In genomic region chr17:49646391-49647255, GRCh38 we compare ENCODE assay signal across 8 cellular contexts. TPM values are rescaled to one million over a fixed set of nuclear protein-coding genes. Genes with fewer than 3 reads are reported as not detected.
DNase-seq lines count a peak whose midpoint lies in the region; ATAC-seq, FAIRE-seq and TF ChIP-seq lines count a peak whose summit lies in the region.

No MANE protein-coding gene starts in this region.

- H3K14ac ChIP-seq in H1 (ENCODE audit: insufficient read length): no peak overlapping the region
- H3K14ac ChIP-seq in trophoblast cell (ENCODE audit: low read length): no peak overlapping the region

- H4K20me1 ChIP-seq in H1 (replicated peaks in 1 of 2; ENCODE audit: control insufficient read depth in 1 of 2, insufficient read depth in 2 of 2, low read length in 2 of 2): no peaks in the 10 kb centered on the region

- no peak overlapping the region for H3K9ac ChIP-seq in H1 (replicated peaks in 1 of 4; ENCODE audit: extremely low read depth in 1 of 4, low read depth in 3 of 4, low read length in 3 of 4)
- no peak overlapping the region for H3K9ac ChIP-seq in trophoblast cell (ENCODE audit: low read length)

- no peak overlapping the region for H2BK20ac ChIP-seq in H1 (ENCODE audit: low read length)

- peak overlapping the region in 4 of 8 donors; percentile 20 to 50 (median 33) for H3K4me3 Mint-ChIP-seq in CD4-positive, alpha-beta memory T cell

- H3K27ac ChIP-seq in A549: peak overlapping the region; percentile 32 to 53; a peak in 4 of 6 replicates
- H3K27ac ChIP-seq in SJSA1: peak overlapping the region; percentile 81
- no peak overlapping the region for H3K27ac ChIP-seq in H1 (ENCODE audit: low read depth, low read length)
- H3K27ac ChIP-seq in trophoblast cell (ENCODE audit: low read depth, low read length): peak overlapping the region; percentile 73
- no peak overlapping the region for H3K27ac ChIP-seq in CD4-positive, alpha-beta memory T cell (ENCODE audit: low read depth, low read length)

- peaks cover 24% of the 10 kb centered on the region for H3K4me1 ChIP-seq in A549
- peaks cover 49% of the 10 kb centered on the region for H3K4me1 ChIP-seq in SJSA1 (replicated peaks)
- peaks cover 0 to 2% (median under 1%) of the 10 kb centered on the region in 4 experiments; a peak in 4 of 7 replicates for H3K4me1 ChIP-seq in H1 (replicated peaks in 1 of 4; ENCODE audit: control insufficient read depth in 3 of 4, insufficient read depth in 4 of 4, low read length in 3 of 4)
- H3K4me1 ChIP-seq in trophoblast cell (ENCODE audit: control insufficient read depth in 1 of 2, insufficient read depth in 2 of 2, low read length in 2 of 2): peaks cover 7 to 9% of the 10 kb centered on the region in 2 experiments
- peaks cover 31% of the 10 kb centered on the region for H3K4me1 ChIP-seq in CD4-positive, alpha-beta memory T cell (ENCODE audit: insufficient read depth, low read length)

- TF ChIP-seq EP300 in A549 (IDR thresholded peaks at IDR 0.05): no peak
- no peak for TF ChIP-seq EP300 in H1 (IDR thresholded peaks at IDR 0.05; ENCODE audit: borderline replicate concordance in 1 of 2, low read depth in 2 of 2, low read length in 2 of 2)

- no peak overlapping the region for H4K5ac ChIP-seq in H1 (ENCODE audit: insufficient read length, low read depth, low read length)

- H3K4me3 ChIP-seq in A549 (no peak overlapping the region), SJSA1 (peak overlapping the region; percentile 23), H1 (ENCODE audit: extremely low read depth in 1 of 4, insufficient read depth in 2 of 4, low read depth in 3 of 4, low read length in 4 of 4) (no peak overlapping the region), trophoblast cell (ENCODE audit: low read depth, low read length) (no peak overlapping the region)
- H3K4me3 ChIP-seq in CD4-positive, alpha-beta memory T cell (ENCODE audit: low read length in 2 of 2): no peak overlapping the region

- no peak for TF ChIP-seq RAD21 in A549 (conservative IDR thresholded peaks at IDR 0.05 in 1 of 2, IDR thresholded peaks at IDR 0.05 in 1 of 2)
- TF ChIP-seq RAD21 in H1 (IDR thresholded peaks at IDR 0.05 in 1 of 2, conservative IDR thresholded peaks at IDR 0.05 in 1 of 2; ENCODE audit: low read depth in 2 of 2, low read length in 2 of 2): no peak

- no peak overlapping the region for H3K18ac ChIP-seq in H1 (ENCODE audit: extremely low read depth, low read length)
- no peak overlapping the region for H3K18ac ChIP-seq in trophoblast cell (ENCODE audit: low read length)

- H4K91ac ChIP-seq in H1 (replicated peaks; ENCODE audit: insufficient read length, low read length) (no peak overlapping the region), trophoblast cell (ENCODE audit: low read depth, low read length) (no peak overlapping the region)

- no peaks in the 10 kb centered on the region for H3K23me2 ChIP-seq in H1 (ENCODE audit: low read depth, low read length)

- FAIRE-seq in A549 (lab: Jason Lieb, UNC): no peak
- no peak for FAIRE-seq in H1 (lab: Jason Lieb, UNC)

- H2BK120ac ChIP-seq in H1 (replicated peaks; ENCODE audit: low read depth, low read length) (no peak overlapping the region), trophoblast cell (ENCODE audit: insufficient read depth, low read length, poor library complexity) (peak overlapping the region; percentile 7)

- peaks cover 0 to 8% of the 10 kb centered on the region in 2 donors for H3K36me3 Mint-ChIP-seq in CD4-positive, alpha-beta memory T cell

- ATAC-seq in A549: peak; percentile 80 to 92
- ATAC-seq in GM21723 (IDR thresholded peaks at IDR 0.05; ENCODE audit: unreplicated experiment): peak; percentile 79
- no peak for ATAC-seq in GM21737 (IDR thresholded peaks at IDR 0.05; ENCODE audit: unreplicated experiment)

- TF ChIP-seq CTCF in A549 (IDR thresholded peaks at IDR 0.05) (no peak), H1 (IDR thresholded peaks at IDR 0.05; ENCODE audit: control extremely low read depth in 1 of 3, insufficient read depth in 1 of 3, low read depth in 1 of 3, low read length in 3 of 3) (no peak)

- H3K9me3 Mint-ChIP-seq in CD4-positive, alpha-beta memory T cell: peaks cover 0 to 1% (median 0%) of the 10 kb centered on the region in 8 donors

- 72% methylated on average over 10 of the region's 10 CpGs for WGBS in A549 (ENCODE audit: missing lambda C conversion rate)
- 95% methylated on average over 9 of the region's 10 CpGs; no CpG with 5 or more reads in 1 of the 2 experiments for WGBS in H1 (ENCODE audit: extremely low coverage in 1 of 2, insufficient coverage in 1 of 2, insufficient read length in 1 of 2, insufficient replicate concordance in 2 of 2, low coverage in 1 of 2, low lambda C conversion rate in 2 of 2, missing lambda C conversion rate in 1 of 2), 2 experiments
- no CpG with 5 or more reads among the region's 10 CpGs for WGBS in trophoblast cell (ENCODE audit: extremely low coverage, insufficient coverage, insufficient read length)

- intact Hi-C loops in posterior cingulate gyrus (cut with DNase I): no loop called here
- intact Hi-C loops in CD4-positive, alpha-beta memory T cell (cut with micrococcal nuclease): loop anchor here (10.0 kb wide), 1 partner anchor 52 kb away; no protein-coding TSS in a partner anchor

- peak overlapping the region; percentile 54 for H3K4me2 ChIP-seq in A549
- H3K4me2 ChIP-seq in H1 (ENCODE audit: insufficient read depth in 1 of 2, low read depth in 2 of 2, low read length in 2 of 2): no peak overlapping the region
- H3K4me2 ChIP-seq in trophoblast cell (ENCODE audit: low read length): no peak overlapping the region

- no peak for TF ChIP-seq POLR2A in A549 (IDR thresholded peaks at IDR 0.05; ENCODE audit: low read length)
- no peak for TF ChIP-seq POLR2A in H1 (IDR thresholded peaks at IDR 0.05; ENCODE audit: control extremely low read depth in 1 of 2, low read depth in 2 of 2, low read length in 2 of 2)

- H3K79me2 ChIP-seq in H1 (ENCODE audit: control insufficient read depth in 1 of 2, insufficient read depth in 2 of 2, low read length in 2 of 2) (peaks cover 0 to 34% of the 10 kb centered on the region in 2 experiments; a peak in 2 of 4 replicates), trophoblast cell (ENCODE audit: control insufficient read depth, insufficient read depth, low read length, poor library complexity) (no peaks in the 10 kb centered on the region)

- H3K27me3 Mint-ChIP-seq in CD4-positive, alpha-beta memory T cell: no peaks in the 10 kb centered on the region

- peaks cover 5% of the 10 kb centered on the region for H3K79me1 ChIP-seq in H1 (ENCODE audit: low read depth, low read length)
- H3K79me1 ChIP-seq in trophoblast cell (ENCODE audit: low read length): no peaks in the 10 kb centered on the region

- POLR2A ChIA-PET in A549 (lab: Yijun Ruan, JAX) (interaction anchor here (0.6 kb wide), 2 partner anchors 31 to 71 kb away, joined by 3 to 4 read pairs; no protein-coding TSS in a partner anchor), H1 (lab: Charles Lee; ENCODE audit: partially characterized antibody) (interaction anchor here (0.6 to 1.3 kb wide), 2 partner anchors 15 to 563 kb away, joined by 3 read pairs; no protein-coding TSS in a partner anchor)
- POLR2A ChIA-PET in CD4-positive, alpha-beta memory T cell (lab: Charles Lee; ENCODE audit: partially characterized antibody): no interaction called here

- DNase-seq in A549 (ENCODE audit: low read depth in 1 of 2, low spot score in 1 of 2) (peak in 1 of 2 experiments; percentile 27), SJSA1 (ENCODE audit: low read depth in 1 of 2, low spot score in 2 of 2) (peak; percentile 92 to 97), H1 (ENCODE audit: low read depth in 1 of 2, low spot score in 2 of 2) (no peak), trophoblast cell (peak; percentile 75 to 84), posterior cingulate gyrus (no peak)
- DNase-seq in CD4-positive, alpha-beta memory T cell: no peak

- no peak overlapping the region for H3K56ac ChIP-seq in H1 (replicated peaks; ENCODE audit: insufficient read length, low read depth, low read length)

- H3K27me3 ChIP-seq in SJSA1 (replicated peaks): no peaks in the 10 kb centered on the region
- no peaks in the 10 kb centered on the region for H3K27me3 ChIP-seq in H1 (replicated peaks in 1 of 4; ENCODE audit: control insufficient read depth in 3 of 4, extremely low read depth in 1 of 4, insufficient read depth in 3 of 4, low read length in 3 of 4)
- no peaks in the 10 kb centered on the region for H3K27me3 ChIP-seq in trophoblast cell (ENCODE audit: insufficient read depth, low read length)
- no peaks in the 10 kb centered on the region for H3K27me3 ChIP-seq in CD4-positive, alpha-beta memory T cell (ENCODE audit: insufficient read depth, low read length)

- H3K9me3 ChIP-seq in A549 (no peaks in the 10 kb centered on the region), SJSA1 (replicated peaks) (no peaks in the 10 kb centered on the region), H1 (ENCODE audit: insufficient read depth in 2 of 2, low read depth in 1 of 2, low read length in 1 of 2) (no peaks in the 10 kb centered on the region), trophoblast cell (ENCODE audit: insufficient read depth, low read depth, low read length) (no peaks in the 10 kb centered on the region)
- no peaks in the 10 kb centered on the region for H3K9me3 ChIP-seq in CD4-positive, alpha-beta memory T cell (ENCODE audit: control insufficient read depth in 1 of 2, low read length in 2 of 2)

- no peak overlapping the region for H3K4ac ChIP-seq in H1 (replicated peaks; ENCODE audit: insufficient read length, low read depth, low read length)
- no peak overlapping the region for H3K4ac ChIP-seq in trophoblast cell (ENCODE audit: low read depth, low read length)

- no peak overlapping the region for H4K8ac ChIP-seq in H1 (ENCODE audit: extremely low read depth, insufficient read depth, low read length)
- no peak overlapping the region for H4K8ac ChIP-seq in trophoblast cell (ENCODE audit: low read depth, low read length)

- H3K23ac ChIP-seq in H1 (ENCODE audit: insufficient read length): no peak overlapping the region
- no peak overlapping the region for H3K23ac ChIP-seq in trophoblast cell (ENCODE audit: low read length)

- H2BK12ac ChIP-seq in H1 (ENCODE audit: low read depth, low read length) (no peak overlapping the region), trophoblast cell (ENCODE audit: low read length) (no peak overlapping the region)

- CTCF ChIA-PET in A549 (lab: Yijun Ruan, JAX) (interaction anchor here (0.6 to 3.0 kb wide), 11 partner anchors 11 to 91 kb away, joined by 3 to 13 read pairs (median 3); partner anchors contain the start of gene NXPH3), H1 (lab: Charles Lee; ENCODE audit: partially characterized antibody) (interaction anchor here (0.6 to 1.4 kb wide), 7 partner anchors 9 to 356 kb away, joined by 3 to 5 read pairs (median 3); no protein-coding TSS in a partner anchor)
- CTCF ChIA-PET in CD4-positive, alpha-beta memory T cell (lab: Charles Lee; ENCODE audit: partially characterized antibody): interaction anchor here (1.0 kb wide), 1 partner anchor 90 kb away, joined by 3 read pairs; no protein-coding TSS in a partner anchor

- H3K36me3 ChIP-seq in SJSA1 (peaks cover 4% of the 10 kb centered on the region; the same call in 1 of the 2 replicates), H1 (ENCODE audit: control insufficient read depth in 2 of 4, insufficient read depth in 4 of 4, low read length in 3 of 4) (no peaks in the 10 kb centered on the region), trophoblast cell (ENCODE audit: control insufficient read depth in 1 of 2, insufficient read depth in 2 of 2, low read length in 2 of 2) (no peaks in the 10 kb centered on the region)
- no peaks in the 10 kb centered on the region for H3K36me3 ChIP-seq in CD4-positive, alpha-beta memory T cell (ENCODE audit: insufficient read depth, low read length)

- H2BK5ac ChIP-seq in H1 (ENCODE audit: low read depth, low read length): no peak overlapping the region
- H2BK5ac ChIP-seq in trophoblast cell (ENCODE audit: low read depth, low read length, poor library complexity): no peak overlapping the region

- H3K27ac Mint-ChIP-seq in CD4-positive, alpha-beta memory T cell: peak overlapping the region in 3 of 7 donors; percentile 25 to 60 (median 41)

- no peak overlapping the region for H2BK15ac ChIP-seq in H1 (ENCODE audit: low read length)

- H2AFZ ChIP-seq in H1 (ENCODE audit: low read length): no peak overlapping the region
- no peak overlapping the region for H2AFZ ChIP-seq in trophoblast cell (ENCODE audit: insufficient read depth, low read length, poor library complexity)

- H4K12ac ChIP-seq in trophoblast cell (ENCODE audit: low read depth, low read length): no peak overlapping the region

- H3K4me1 Mint-ChIP-seq in CD4-positive, alpha-beta memory T cell: peaks cover 30 to 60% (median 42%) of the 10 kb centered on the region in 4 donors

- H2AK5ac ChIP-seq in H1 (ENCODE audit: low read depth, low read length) (0 out of 2 replicates have a peak overlapping the region, but pooled peaks have one; percentile 1), trophoblast cell (ENCODE audit: low read length) (no peak overlapping the region)

RNA-seq across cellular contexts. Expression of gene SPOP, which starts 31.3 kb away (rescaled TPM):
- polyA plus RNA-seq in A549 (2011; rRNA removed): 57.2 and 61.3 TPM in 2 replicates
- polyA plus RNA-seq in A549 (2012; cell fraction: cytosol; rRNA removed): 37.3 and 46.5 TPM in 2 replicates
- 43.8 and 47.4 TPM in 2 replicates for polyA plus RNA-seq in A549 (2012; cell fraction: nucleus; rRNA removed)
- 42.4 to 49.5 TPM (median 48.8 TPM) in 3 replicates for polyA plus RNA-seq in A549 (2017; fragmentation: RNase III; extraction: RNeasy Plus Mini Kit Qiagen cat#74134 plus additional on column Dnase treatment)
- 86.8 and 91.9 TPM in 2 replicates for polyA minus RNA-seq in A549 (2011; rRNA and poly(A)+ RNA removed)
- 61.0 and 73.0 TPM in 2 replicates for total RNA-seq in SJSA1 (2014; rRNA removed; shearing (Covaris generic))
- 24.8 and 25.6 TPM in 2 replicates for total RNA-seq in H1 (2021; fragmentation: NEBNext Ultra II Directional; extraction: Animal tissue kit (Norgen Biotek cat#: 25700))
- 13.3 and 15.5 TPM in 2 replicates for polyA plus RNA-seq in H1 (2011; rRNA removed)
- polyA plus RNA-seq in H1 (2011; cell fraction: cytosol; rRNA removed): 18.6 TPM
- polyA plus RNA-seq in H1 (2011; cell fraction: nucleus; rRNA removed): 37.2 TPM
- 16.9 to 23.9 TPM (median 20.2 TPM) in 4 replicates for polyA plus RNA-seq in H1 (2012, experiment 1 of 2)
- 4.6 TPM for polyA plus RNA-seq in H1 (2012, experiment 2 of 2)
- 14.0 TPM for polyA plus RNA-seq in H1 (2013, experiment 1 of 2)
- 14.3 TPM for polyA plus RNA-seq in H1 (2013, experiment 2 of 2)
- polyA minus RNA-seq in H1 (2011; rRNA and poly(A)+ RNA removed): 41.0 and 49.3 TPM in 2 replicates
- 27.4 TPM for polyA minus RNA-seq in H1 (2011; cell fraction: cytosol; rRNA and poly(A)+ RNA removed)
- polyA minus RNA-seq in H1 (2011; cell fraction: nucleus; rRNA and poly(A)+ RNA removed): 43.2 TPM
- polyA plus RNA-seq in trophoblast cell (2013): 18.9 and 19.2 TPM in 2 replicates
- 10 to 100 TPM; 83.1 to 86.1 TPM for total RNA-seq in CD4-positive, alpha-beta memory T cell
- 100 to 1,000 TPM; 111 to 126 TPM for polyA plus RNA-seq in CD4-positive, alpha-beta memory T cell

Comparison
In these comparisons a context has a peak if more than half of its experiments do, and no peak if none do; other contexts are left out.
1. DNase-seq: peak in SJSA1 (2 of 2) and trophoblast cell (2 of 2); none in H1 (0 of 2), posterior cingulate gyrus (0 of 10) and CD4-positive, alpha-beta memory T cell (0 of 5).
2. H3K27ac ChIP-seq: peak in A549 (2 of 2), SJSA1 (single experiment) and trophoblast cell (single experiment); none in H1 (single experiment) and CD4-positive, alpha-beta memory T cell (single experiment).